In the genomic region with DNA sequence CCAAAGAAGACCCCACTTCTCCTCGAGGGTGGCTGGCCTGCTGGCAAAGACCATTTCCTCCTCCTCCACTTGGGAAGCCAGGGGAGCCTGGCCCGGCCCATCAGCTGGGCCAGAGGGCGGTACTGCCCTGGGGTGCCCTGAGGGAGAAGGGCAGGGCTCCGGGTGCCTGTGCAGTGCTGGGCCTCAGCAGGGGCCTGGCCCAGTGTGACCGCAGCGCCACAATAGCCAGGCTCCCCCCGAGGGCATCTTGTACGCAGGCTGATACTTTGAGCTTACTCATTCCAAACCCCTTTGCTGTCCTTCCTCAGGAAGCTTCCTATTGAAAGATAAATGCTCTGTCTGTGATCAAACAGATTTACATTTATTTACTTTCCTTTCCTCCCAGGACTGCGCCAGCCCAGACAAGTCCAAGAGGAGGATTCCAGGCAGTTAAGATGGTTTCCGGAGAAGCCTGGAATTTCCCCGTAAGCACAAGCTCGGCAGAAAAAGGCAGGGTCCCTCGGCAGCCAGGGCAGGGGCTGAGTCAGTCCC, we compare ENCODE assay signal across 11 cellular contexts.
DNase-seq lines count a peak whose midpoint lies in the region; ATAC-seq, FAIRE-seq and TF ChIP-seq lines count a peak whose summit lies in the region.
"Had no signal": no experiment of that assay in that cellular context is flagged by ENCODE, and none has a peak within 500 bp of the region (broad histone marks: within the 10 kb centered on the region; RNA-seq: fewer than 3 reads in every experiment).

No MANE protein-coding gene starts in this region.

- no peak for TF ChIP-seq CTCF in bronchial epithelial cell (IDR thresholded peaks at IDR 0.05; ENCODE audit: insufficient read depth, low read length, severe bottlenecking)
- no peak for TF ChIP-seq CTCF in CD4-positive, alpha-beta T cell (IDR thresholded peaks at IDR 0.05)

- intact Hi-C loops in cardiac septum (cut with DNase I): loop anchor here (1.0 kb wide), 1 partner anchor 71 kb away; no protein-coding TSS in a partner anchor
- intact Hi-C loops in Right ventricle myocardium inferior (cut with DNase I): no loop called here
- intact Hi-C loops in CD4-positive, alpha-beta T cell (cut with DNase I, micrococcal nuclease): no loop called here

- no peak for ATAC-seq in Right ventricle myocardium inferior
- no peak for ATAC-seq in CD4-positive, alpha-beta T cell (ENCODE audit: poor library complexity)
- ATAC-seq: effector memory CD8-positive, alpha-beta T cell had no signal

- no peaks in the 10 kb centered on the region for H3K9me3 Mint-ChIP-seq in CD4-positive, alpha-beta T cell
- H3K9me3 Mint-ChIP-seq: effector memory CD8-positive, alpha-beta T cell; memory B cell had no signal

- H3K27me3 Mint-ChIP-seq in CD4-positive, alpha-beta T cell: no peaks in the 10 kb centered on the region
- H3K27me3 Mint-ChIP-seq: memory B cell had no signal

- no peaks in the 10 kb centered on the region for H3K27me3 ChIP-seq in bronchial epithelial cell (ENCODE audit: control insufficient read depth, insufficient read depth, low read length)
- H3K27me3 ChIP-seq in CD4-positive, alpha-beta T cell (ENCODE audit: control insufficient read depth, insufficient read depth, low read length): no peaks in the 10 kb centered on the region

- H3K36me3 Mint-ChIP-seq in CD4-positive, alpha-beta T cell (ENCODE audit: low read depth): no peaks in the 10 kb centered on the region
- H3K36me3 Mint-ChIP-seq: memory B cell had no signal

- no peak overlapping the region for H3K27ac Mint-ChIP-seq in CD4-positive, alpha-beta T cell
- H3K27ac Mint-ChIP-seq: effector memory CD8-positive, alpha-beta T cell; memory B cell had no signal

- DNase-seq in cardiac septum (ENCODE audit: low spot score) (peak; percentile 63), Right ventricle myocardium inferior (ENCODE audit: missing footprints) (no peak), bronchial epithelial cell (ENCODE audit: low read depth) (peak; percentile 98), lung microvascular endothelial cell (ENCODE audit: low read depth in 2 of 2) (peak; percentile 90 to 94), NCI-H2029 treated with DMSO at 0.1 percent for 48 hours (lab: John Stamatoyannopoulos, UW) (no peak), epidermal melanocyte (ENCODE audit: insufficient read length, low spot score) (no peak), NCI-H524 (lab: John Stamatoyannopoulos, UW) (no peak)
- no peak for DNase-seq in CD4-positive, alpha-beta T cell
- DNase-seq: effector memory CD8-positive, alpha-beta T cell; MV-4-11 had no signal

- H3K4me1 Mint-ChIP-seq in CD4-positive, alpha-beta T cell (ENCODE audit: low read depth): no peaks in the 10 kb centered on the region

- H3K9me3 ChIP-seq in CD4-positive, alpha-beta T cell (ENCODE audit: control insufficient read depth, low read length): no peaks in the 10 kb centered on the region

- FAIRE-seq in bronchial epithelial cell (lab: Jason Lieb, UNC): no peak

- H3K36me3 ChIP-seq in bronchial epithelial cell (ENCODE audit: control insufficient read depth, insufficient read depth, low read length): no peaks in the 10 kb centered on the region

- CTCF ChIA-PET in CD4-positive, alpha-beta T cell (lab: Charles Lee): no interaction called here

- no peak overlapping the region for H3K27ac ChIP-seq in CD4-positive, alpha-beta T cell (ENCODE audit: low read depth, low read length)

- no peak overlapping the region for H3K4me3 Mint-ChIP-seq in CD4-positive, alpha-beta T cell
- H3K4me3 Mint-ChIP-seq: effector memory CD8-positive, alpha-beta T cell; memory B cell had no signal

- POLR2A ChIA-PET in CD4-positive, alpha-beta T cell (lab: Charles Lee): interaction anchor here (1.3 kb wide), 1 partner anchor 359 kb away, joined by 3 read pairs; a partner anchor contains a TSS

- H3K4me3 ChIP-seq in bronchial epithelial cell (ENCODE audit: low read depth, low read length): no peak overlapping the region

Comparison
In these comparisons a context has a peak if more than half of its experiments do, and no peak if none do; other contexts are left out.
1. DNase-seq: peak in cardiac septum (single experiment), bronchial epithelial cell (single experiment) and lung microvascular endothelial cell (2 of 2); none in Right ventricle myocardium inferior (single experiment), NCI-H2029 treated with DMSO at 0.1 percent for 48 hours (single experiment), CD4-positive, alpha-beta T cell (0 of 10), epidermal melanocyte (single experiment) and NCI-H524 (0 of 2).